ENCODE assay signal across 8 cellular contexts in genomic region chr17:16872836-16873653, GRCh38.
A peak's percentile ranks its signal among the peaks of the same experiment; 100 is the strongest.
DNase-seq lines count a peak whose midpoint lies in the region; ATAC-seq and TF ChIP-seq lines count a peak whose summit lies in the region.

No MANE protein-coding gene starts in this region.

- H3K4me3 ChIP-seq in GM23338: no peak overlapping the region
- H3K4me3 ChIP-seq in RWPE2 (ENCODE audit: severe bottlenecking): no peak overlapping the region
- no peak overlapping the region for H3K4me3 ChIP-seq in mammary epithelial cell (replicated peaks in 1 of 3; ENCODE audit: insufficient read depth in 1 of 3, low read depth in 2 of 3, low read length in 3 of 3)

- no peak overlapping the region for H3K27ac Mint-ChIP-seq in GM23338

- no peak overlapping the region for H3K9ac ChIP-seq in mammary epithelial cell (ENCODE audit: insufficient read depth, low read length)

- WGBS in mammary epithelial cell (ENCODE audit: low coverage, missing lambda C conversion rate): 66% methylated on average over 9 of the region's 12 CpGs

- ATAC-seq in GM23338 (peak; percentile 94), RWPE2 (ENCODE audit: low read depth) (peak; percentile 49; the same call in 1 of the 3 replicates), HG03521 (IDR thresholded peaks at IDR 0.05; ENCODE audit: unreplicated experiment) (no peak), HG02798 (IDR thresholded peaks at IDR 0.05; ENCODE audit: poor library complexity, unreplicated experiment) (no peak)

- H3K4me1 ChIP-seq in GM23338 (ENCODE audit: insufficient read depth): no peaks in the 10 kb centered on the region
- no peaks in the 10 kb centered on the region for H3K4me1 ChIP-seq in RWPE2 (ENCODE audit: insufficient read depth, poor library complexity, severe bottlenecking)
- no peaks in the 10 kb centered on the region for H3K4me1 ChIP-seq in mammary epithelial cell (ENCODE audit: insufficient read depth, low read length)

- H4K20me1 ChIP-seq in GM23338 (replicated peaks; ENCODE audit: insufficient read depth) (no peaks in the 10 kb centered on the region), mammary epithelial cell (ENCODE audit: insufficient read depth, low read length) (no peaks in the 10 kb centered on the region)

- H3K27ac ChIP-seq in C4-2B: no peak overlapping the region
- no peak overlapping the region for H3K27ac ChIP-seq in GM23338 (ENCODE audit: low read depth)
- H3K27ac ChIP-seq in RWPE2 (ENCODE audit: poor library complexity, severe bottlenecking): no peak overlapping the region
- no peak overlapping the region for H3K27ac ChIP-seq in mammary epithelial cell (ENCODE audit: insufficient read depth, low read depth, low read length)

- H3K9me2 ChIP-seq in GM23338 (ENCODE audit: insufficient read depth): no peaks in the 10 kb centered on the region

- no peaks in the 10 kb centered on the region for H3K79me2 ChIP-seq in GM23338 (replicated peaks; ENCODE audit: insufficient read depth)
- no peaks in the 10 kb centered on the region for H3K79me2 ChIP-seq in mammary epithelial cell (ENCODE audit: insufficient read depth, low read length)

- DNase-seq in GM23338 (ENCODE audit: low spot score) (peak; percentile 79), RWPE2 (ENCODE audit: low spot score) (no peak), mammary epithelial cell (peak; percentile 8), mesenteric fat pad (ENCODE audit: low spot score) (peak; percentile 89), NCI-H510A treated with DMSO at 0.1 percent for 48 hours (lab: John Stamatoyannopoulos, UW) (no peak)

- H3K27me3 ChIP-seq in GM23338 (ENCODE audit: insufficient read depth) (no peaks in the 10 kb centered on the region), RWPE2 (ENCODE audit: insufficient read depth, poor library complexity, severe bottlenecking) (no peaks in the 10 kb centered on the region), mammary epithelial cell (ENCODE audit: insufficient read depth, low read length) (no peaks in the 10 kb centered on the region)

- peaks cover 13% of the 10 kb centered on the region for H3K27me3 Mint-ChIP-seq in GM23338 (ENCODE audit: insufficient read depth, low read depth, poor library complexity)

- intact Hi-C loops in mammary epithelial cell (cut with micrococcal nuclease): no loop called here

- BruUV-seq in mammary epithelial cell (replicated peaks; lab: Mats Ljungman, UMichigan): no TSS peak

- CTCF ChIA-PET in mammary epithelial cell (lab: Charles Lee; ENCODE audit: low non-redundant PET): no interaction called here

- H3K36me3 Mint-ChIP-seq in GM23338 (ENCODE audit: low read depth): no peaks in the 10 kb centered on the region

- dilution Hi-C loops in mammary epithelial cell (cut with HindIII; ENCODE audit: low sequenced_read_pairs): no loop called here

- no peaks in the 10 kb centered on the region for H3K9me3 Mint-ChIP-seq in GM23338

- H2AFZ ChIP-seq in GM23338 (no peak overlapping the region), mammary epithelial cell (ENCODE audit: low read depth, low read length) (no peak overlapping the region)

- in situ Hi-C loops in mammary epithelial cell (cut with MboI; ENCODE audit: low sequenced_read_pairs in 2 of 2): loop anchor here in 1 of 2 donors (25.0 kb wide), 1 partner anchor 286 kb away; no protein-coding TSS in a partner anchor

- no peaks in the 10 kb centered on the region; the same call in 1 of the 3 replicates for H3K4me1 Mint-ChIP-seq in GM23338

- TF ChIP-seq CTCF in C4-2B (conservative IDR thresholded peaks at IDR 0.05) (peak; percentile 90), GM23338 (conservative IDR thresholded peaks at IDR 0.05; ENCODE audit: low read depth in 2 of 2) (peak; percentile 76 to 92), RWPE2 (IDR thresholded peaks at IDR 0.05; ENCODE audit: poor library complexity, severe bottlenecking) (peak; percentile 63), mammary epithelial cell (conservative IDR thresholded peaks at IDR 0.05 in 1 of 2, IDR thresholded peaks at IDR 0.05 in 1 of 2; ENCODE audit: extremely low read depth in 1 of 2, insufficient read depth in 1 of 2, low read depth in 1 of 2, low read length in 2 of 2) (peak; percentile 63 to 74)

- H3F3A ChIP-seq in GM23338 (replicated peaks; ENCODE audit: low read depth): no peaks in the 10 kb centered on the region

- no peaks in the 10 kb centered on the region for H3K36me3 ChIP-seq in GM23338 (ENCODE audit: insufficient read depth)
- no peaks in the 10 kb centered on the region for H3K36me3 ChIP-seq in RWPE2 (ENCODE audit: low read depth)
- no peaks in the 10 kb centered on the region for H3K36me3 ChIP-seq in mammary epithelial cell (ENCODE audit: insufficient read depth, low read length)

- no peak overlapping the region for H3K4me3 Mint-ChIP-seq in GM23338

- no peak overlapping the region for H3K4me2 ChIP-seq in GM23338
- H3K4me2 ChIP-seq in mammary epithelial cell (ENCODE audit: insufficient read depth, low read depth, low read length): no peak overlapping the region

- H3K9me3 ChIP-seq in RWPE2 (ENCODE audit: severe bottlenecking) (no peaks in the 10 kb centered on the region), mammary epithelial cell (replicated peaks; ENCODE audit: insufficient read depth, low read length) (peaks cover 10% of the 10 kb centered on the region)

TF ChIP-seq in GM23338, 12 proteins besides CTCF, POLR2A, EP300 and RAD21 (continues in another document):
- no peak for TF ChIP-seq JUNB (IDR thresholded peaks at IDR 0.05; ENCODE audit: unreplicated experiment)
- TF ChIP-seq CREB1 (CRISPR knock-in tag; IDR thresholded peaks at IDR 0.05; ENCODE audit: low read depth): no peak
- TF ChIP-seq EZH2phosphoT487 (IDR thresholded peaks at IDR 0.05; ENCODE audit: unreplicated experiment): no peak
- TF ChIP-seq REST (IDR thresholded peaks at IDR 0.05; ENCODE audit: unreplicated experiment): no peak
- TF ChIP-seq STAT1 (IDR thresholded peaks at IDR 0.05; ENCODE audit: unreplicated experiment): no peak
- no peak for TF ChIP-seq EZH2 (IDR thresholded peaks at IDR 0.05; ENCODE audit: low read depth, unreplicated experiment)
- no peak for TF ChIP-seq POLR2AphosphoS5 (IDR thresholded peaks at IDR 0.05; ENCODE audit: low read depth)

Comparison
In these comparisons a context has a peak if more than half of its experiments do, and no peak if none do; other contexts are left out.
1. ATAC-seq: peak in GM23338 (single experiment) and RWPE2 (single experiment); none in HG03521 (single experiment) and HG02798 (single experiment).
2. DNase-seq: peak in GM23338 (single experiment), mammary epithelial cell (single experiment) and mesenteric fat pad (single experiment); none in RWPE2 (single experiment) and NCI-H510A treated with DMSO at 0.1 percent for 48 hours (single experiment).
3. Peak in every context shown above with its lines, with median percentiles within 50 percentile points of each other: CTCF ChIP-seq.